2 cellular contexts compared by ENCODE assay signal in the genomic region with DNA sequence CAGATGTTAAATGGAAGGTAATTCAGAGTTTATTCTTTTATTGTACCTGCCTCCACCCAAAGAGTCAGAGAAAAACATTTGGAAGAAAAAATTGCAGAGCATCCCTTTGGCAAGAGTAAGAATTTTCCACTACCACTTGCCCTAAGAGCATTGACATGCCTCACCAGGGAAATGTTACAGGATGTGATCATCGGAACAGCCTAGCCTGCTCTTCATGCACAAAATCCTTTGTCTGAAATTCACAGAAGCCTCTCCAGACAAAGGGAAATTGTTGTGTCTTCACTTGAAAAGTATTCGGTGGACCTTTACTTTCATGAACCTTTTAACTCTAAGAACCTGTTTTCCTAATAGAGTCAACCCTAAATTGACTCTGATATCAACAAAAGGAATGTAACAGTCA.
TF ChIP-seq lines count a peak whose summit lies in the region.

No MANE protein-coding gene starts in this region.

TF ChIP-seq in liver, 16 proteins besides CTCF, POLR2A, EP300 and RAD21:
- TF ChIP-seq, protein P1, sequence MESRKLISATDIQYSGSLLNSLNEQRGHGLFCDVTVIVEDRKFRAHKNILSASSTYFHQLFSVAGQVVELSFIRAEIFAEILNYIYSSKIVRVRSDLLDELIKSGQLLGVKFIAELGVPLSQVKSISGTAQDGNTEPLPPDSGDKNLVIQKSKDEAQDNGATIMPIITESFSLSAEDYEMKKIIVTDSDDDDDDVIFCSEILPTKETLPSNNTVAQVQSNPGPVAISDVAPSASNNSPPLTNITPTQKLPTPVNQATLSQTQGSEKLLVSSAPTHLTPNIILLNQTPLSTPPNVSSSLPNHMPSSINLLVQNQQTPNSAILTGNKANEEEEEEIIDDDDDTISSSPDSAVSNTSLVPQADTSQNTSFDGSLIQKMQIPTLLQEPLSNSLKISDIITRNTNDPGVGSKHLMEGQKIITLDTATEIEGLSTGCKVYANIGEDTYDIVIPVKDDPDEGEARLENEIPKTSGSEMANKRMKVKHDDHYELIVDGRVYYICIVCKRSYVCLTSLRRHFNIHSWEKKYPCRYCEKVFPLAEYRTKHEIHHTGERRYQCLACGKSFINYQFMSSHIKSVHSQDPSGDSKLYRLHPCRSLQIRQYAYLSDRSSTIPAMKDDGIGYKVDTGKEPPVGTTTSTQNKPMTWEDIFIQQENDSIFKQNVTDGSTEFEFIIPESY (IDR thresholded peaks at IDR 0.05) = no peak
- peak; percentile 18 for TF ChIP-seq SP1 (IDR thresholded peaks at IDR 0.05)
- peak; percentile 11 to 33 for TF ChIP-seq RXRA (IDR thresholded peaks at IDR 0.05)

TF ChIP-seq in HepG2, 621 proteins besides CTCF, POLR2A, EP300 and RAD21:
- TF ChIP-seq, protein P2, sequence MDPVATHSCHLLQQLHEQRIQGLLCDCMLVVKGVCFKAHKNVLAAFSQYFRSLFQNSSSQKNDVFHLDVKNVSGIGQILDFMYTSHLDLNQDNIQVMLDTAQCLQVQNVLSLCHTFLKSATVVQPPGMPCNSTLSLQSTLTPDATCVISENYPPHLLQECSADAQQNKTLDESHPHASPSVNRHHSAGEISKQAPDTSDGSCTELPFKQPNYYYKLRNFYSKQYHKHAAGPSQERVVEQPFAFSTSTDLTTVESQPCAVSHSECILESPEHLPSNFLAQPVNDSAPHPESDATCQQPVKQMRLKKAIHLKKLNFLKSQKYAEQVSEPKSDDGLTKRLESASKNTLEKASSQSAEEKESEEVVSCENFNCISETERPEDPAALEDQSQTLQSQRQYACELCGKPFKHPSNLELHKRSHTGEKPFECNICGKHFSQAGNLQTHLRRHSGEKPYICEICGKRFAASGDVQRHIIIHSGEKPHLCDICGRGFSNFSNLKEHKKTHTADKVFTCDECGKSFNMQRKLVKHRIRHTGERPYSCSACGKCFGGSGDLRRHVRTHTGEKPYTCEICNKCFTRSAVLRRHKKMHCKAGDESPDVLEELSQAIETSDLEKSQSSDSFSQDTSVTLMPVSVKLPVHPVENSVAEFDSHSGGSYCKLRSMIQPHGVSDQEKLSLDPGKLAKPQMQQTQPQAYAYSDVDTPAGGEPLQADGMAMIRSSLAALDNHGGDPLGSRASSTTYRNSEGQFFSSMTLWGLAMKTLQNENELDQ (CRISPR knock-in tag; IDR thresholded peaks at IDR 0.05; ENCODE audit: borderline replicate concordance) = no peak
- TF ChIP-seq, protein P3, sequence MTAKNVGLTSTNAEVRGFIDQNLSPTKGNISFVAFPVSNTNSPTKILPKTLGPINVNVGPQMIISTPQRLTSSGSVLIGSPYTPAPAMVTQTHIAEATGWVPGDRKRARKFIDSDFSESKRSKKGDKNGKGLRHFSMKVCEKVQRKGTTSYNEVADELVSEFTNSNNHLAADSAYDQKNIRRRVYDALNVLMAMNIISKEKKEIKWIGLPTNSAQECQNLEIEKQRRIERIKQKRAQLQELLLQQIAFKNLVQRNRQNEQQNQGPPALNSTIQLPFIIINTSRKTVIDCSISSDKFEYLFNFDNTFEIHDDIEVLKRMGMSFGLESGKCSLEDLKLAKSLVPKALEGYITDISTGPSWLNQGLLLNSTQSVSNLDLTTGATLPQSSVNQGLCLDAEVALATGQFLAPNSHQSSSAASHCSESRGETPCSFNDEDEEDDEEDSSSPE (CRISPR knock-in tag; IDR thresholded peaks at IDR 0.05) = no peak
- no peak for TF ChIP-seq SRSF1 (optimal IDR thresholded peaks at IDR 0.05; ENCODE audit: low read depth, low read length)
- no peak for TF ChIP-seq PITX1 (CRISPR knock-in tag; IDR thresholded peaks at IDR 0.05)
- TF ChIP-seq, protein P4, sequence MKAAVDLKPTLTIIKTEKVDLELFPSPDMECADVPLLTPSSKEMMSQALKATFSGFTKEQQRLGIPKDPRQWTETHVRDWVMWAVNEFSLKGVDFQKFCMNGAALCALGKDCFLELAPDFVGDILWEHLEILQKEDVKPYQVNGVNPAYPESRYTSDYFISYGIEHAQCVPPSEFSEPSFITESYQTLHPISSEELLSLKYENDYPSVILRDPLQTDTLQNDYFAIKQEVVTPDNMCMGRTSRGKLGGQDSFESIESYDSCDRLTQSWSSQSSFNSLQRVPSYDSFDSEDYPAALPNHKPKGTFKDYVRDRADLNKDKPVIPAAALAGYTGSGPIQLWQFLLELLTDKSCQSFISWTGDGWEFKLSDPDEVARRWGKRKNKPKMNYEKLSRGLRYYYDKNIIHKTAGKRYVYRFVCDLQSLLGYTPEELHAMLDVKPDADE (CRISPR knock-in tag; IDR thresholded peaks at IDR 0.05) = no peak
- no peak for TF ChIP-seq MEIS2 (CRISPR knock-in tag; IDR thresholded peaks at IDR 0.05)
- no peak for TF ChIP-seq KLF16 (CRISPR knock-in tag; IDR thresholded peaks at IDR 0.05)
- TF ChIP-seq, protein P5, sequence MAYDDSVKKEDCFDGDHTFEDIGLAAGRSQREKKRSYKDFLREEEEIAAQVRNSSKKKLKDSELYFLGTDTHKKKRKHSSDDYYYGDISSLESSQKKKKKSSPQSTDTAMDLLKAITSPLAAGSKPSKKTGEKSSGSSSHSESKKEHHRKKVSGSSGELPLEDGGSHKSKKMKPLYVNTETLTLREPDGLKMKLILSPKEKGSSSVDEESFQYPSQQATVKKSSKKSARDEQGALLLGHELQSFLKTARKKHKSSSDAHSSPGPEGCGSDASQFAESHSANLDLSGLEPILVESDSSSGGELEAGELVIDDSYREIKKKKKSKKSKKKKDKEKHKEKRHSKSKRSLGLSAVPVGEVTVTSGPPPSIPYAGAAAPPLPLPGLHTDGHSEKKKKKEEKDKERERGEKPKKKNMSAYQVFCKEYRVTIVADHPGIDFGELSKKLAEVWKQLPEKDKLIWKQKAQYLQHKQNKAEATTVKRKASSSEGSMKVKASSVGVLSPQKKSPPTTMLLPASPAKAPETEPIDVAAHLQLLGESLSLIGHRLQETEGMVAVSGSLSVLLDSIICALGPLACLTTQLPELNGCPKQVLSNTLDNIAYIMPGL (CRISPR knock-in tag; IDR thresholded peaks at IDR 0.05; ENCODE audit: borderline replicate concordance in 1 of 2, low read depth in 1 of 2) = no peak
- TF ChIP-seq, protein P6, sequence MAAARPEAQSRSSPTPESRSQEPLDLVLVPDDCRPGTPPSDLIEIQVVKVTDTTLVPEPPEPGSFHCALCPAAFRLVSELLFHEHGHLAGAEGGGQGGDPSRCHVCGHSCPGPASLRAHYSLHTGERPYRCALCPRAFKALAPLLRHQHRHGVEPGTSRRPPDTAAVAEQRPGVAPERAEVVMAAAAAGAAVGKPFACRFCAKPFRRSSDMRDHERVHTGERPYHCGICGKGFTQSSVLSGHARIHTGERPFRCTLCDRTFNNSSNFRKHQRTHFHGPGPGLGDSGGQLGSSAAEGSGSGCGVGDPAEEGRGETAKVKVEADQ (CRISPR knock-in tag; IDR thresholded peaks at IDR 0.05; ENCODE audit: borderline replicate concordance) = no peak
TF ChIP-seq in HepG2: peak in this region for 0.
